26 cellular contexts compared by ENCODE assay signal in genomic region chr10:102043456-102043855, GRCh38. TPM values are rescaled to one million over a fixed set of nuclear protein-coding genes. Genes with fewer than 3 reads are reported as not detected.
A peak's percentile ranks its signal among the peaks of the same experiment; 100 is the strongest.
DNase-seq lines count a peak whose midpoint lies in the region; ATAC-seq and TF ChIP-seq lines count a peak whose summit lies in the region.
"Had no signal": no experiment of that assay in that cellular context is flagged by ENCODE, and none has a peak within 500 bp of the region (broad histone marks: within the 10 kb centered on the region; RNA-seq: fewer than 3 reads in every experiment).

No MANE protein-coding gene starts in this region.

- no peaks in the 10 kb centered on the region for H3K9me3 ChIP-seq in lower lobe of right lung
- H3K9me3 ChIP-seq: SJCRH30 had no signal

- H3K4me1 Mint-ChIP-seq in activated T-cell treated with anti-CD3 and anti-CD28 coated beads, Interleukin-2, amount 50 U/mL, for 24 hours (ENCODE audit: low read depth) = peaks cover 35% of the 10 kb centered on the region
- peaks cover 8% of the 10 kb centered on the region for H3K4me1 Mint-ChIP-seq in activated T-cell treated with anti-CD3 and anti-CD28 coated beads, Interleukin-2, amount 50 U/mL, for 72 hours (ENCODE audit: low read depth)
- peaks cover 11% of the 10 kb centered on the region for H3K4me1 Mint-ChIP-seq in type B pancreatic cell (ENCODE audit: unreplicated experiment)

- TF ChIP-seq CTCF in lower lobe of right lung (IDR thresholded peaks at IDR 0.05) (no peak), type B pancreatic cell (conservative IDR thresholded peaks at IDR 0.05) (no peak)

- no peak for ATAC-seq in activated T-cell treated with anti-CD3 and anti-CD28 coated beads, Interleukin-2, amount 50 U/mL, for 72 hours (replicated peaks in 1 of 2)
- ATAC-seq in lower lobe of right lung = no peak
- ATAC-seq in GM19455 (IDR thresholded peaks at IDR 0.05; ENCODE audit: unreplicated experiment) = no peak
- ATAC-seq: HepG2, K562, PC-3, Right ventricle myocardium inferior had no signal

- H3K36me3 Mint-ChIP-seq in activated T-cell treated with anti-CD3 and anti-CD28 coated beads, Interleukin-2, amount 50 U/mL, for 24 hours (ENCODE audit: low read depth) = peaks cover 20% of the 10 kb centered on the region
- peaks cover 0 to 3% of the 10 kb centered on the region in 2 donors for H3K36me3 Mint-ChIP-seq in activated T-cell treated with anti-CD3 and anti-CD28 coated beads, Interleukin-2, amount 50 U/mL, for 72 hours (ENCODE audit: insufficient read depth in 2 of 2)
- H3K36me3 Mint-ChIP-seq in type B pancreatic cell = peaks cover 4% of the 10 kb centered on the region

- no peaks in the 10 kb centered on the region for H3K27me3 Mint-ChIP-seq in activated T-cell treated with anti-CD3 and anti-CD28 coated beads, Interleukin-2, amount 50 U/mL, for 24 hours
- no peaks in the 10 kb centered on the region for H3K27me3 Mint-ChIP-seq in activated T-cell treated with anti-CD3 and anti-CD28 coated beads, Interleukin-2, amount 50 U/mL, for 72 hours (ENCODE audit: low read depth)
- H3K27me3 Mint-ChIP-seq in type B pancreatic cell = no peaks in the 10 kb centered on the region
- H3K27me3 Mint-ChIP-seq: CD4-positive, CD25-positive, alpha-beta regulatory T cell had no signal

- no peaks in the 10 kb centered on the region for H3K27me3 ChIP-seq in lower lobe of right lung (ENCODE audit: low read depth)
- H3K27me3 ChIP-seq: SJCRH30 had no signal

- no peaks in the 10 kb centered on the region for H3K9me3 Mint-ChIP-seq in activated T-cell treated with anti-CD3 and anti-CD28 coated beads, Interleukin-2, amount 50 U/mL, for 24 hours
- no peaks in the 10 kb centered on the region for H3K9me3 Mint-ChIP-seq in activated T-cell treated with anti-CD3 and anti-CD28 coated beads, Interleukin-2, amount 50 U/mL, for 72 hours
- H3K9me3 Mint-ChIP-seq in type B pancreatic cell = no peaks in the 10 kb centered on the region
- H3K9me3 Mint-ChIP-seq: CD4-positive, CD25-positive, alpha-beta regulatory T cell had no signal

- DNase-seq in activated T-cell treated with anti-CD3 and anti-CD28 coated beads, Interleukin-2, amount 50 U/mL, for 24 hours = no peak
- DNase-seq in activated T-cell treated with anti-CD3 and anti-CD28 coated beads, Interleukin-2, amount 50 U/mL, for 72 hours = no peak
- DNase-seq in amniotic epithelial cell (ENCODE audit: low read depth) (peak; percentile 23), lower lobe of right lung (no peak), type B pancreatic cell (ENCODE audit: extremely low spot score, unreplicated experiment) (no peak), NOMO-1 treated with dmso at 0.1 percent for 144 hours (lab: John Stamatoyannopoulos, UW; ENCODE audit: unreplicated experiment) (no peak), 8988T (no peak)
- DNase-seq: ACHN; CD4-positive, CD25-positive, alpha-beta regulatory T cell; DMS153; DND-41; Kasumi-1; NCI-H1092 treated with DMSO at 0.1 percent for 48 hours; NCI-H1436 treated with DMSO at 0.1 percent for 48 hours; NCI-H187 treated with DMSO at 0.1 percent for 48 hours; NCI-H2107; NCI-H446; NCI-H524 treated with DMSO at 0.1 percent for 48 hours; NCI-H774; PC-3; SJCRH30 had no signal

- H3K27ac ChIP-seq in lower lobe of right lung = peak overlapping the region; percentile 0
- H3K27ac ChIP-seq: 22Rv1, SJCRH30 had no signal

- intact Hi-C loops in lower lobe of right lung (cut with DNase I) = no loop called here

- H3K4me3 ChIP-seq in lower lobe of right lung = no peak overlapping the region
- H3K4me3 ChIP-seq: K562, SJCRH30 had no signal

- H3K4me3 Mint-ChIP-seq in activated T-cell treated with anti-CD3 and anti-CD28 coated beads, Interleukin-2, amount 50 U/mL, for 24 hours = no peak overlapping the region
- no peak overlapping the region for H3K4me3 Mint-ChIP-seq in activated T-cell treated with anti-CD3 and anti-CD28 coated beads, Interleukin-2, amount 50 U/mL, for 72 hours
- no peak overlapping the region for H3K4me3 Mint-ChIP-seq in type B pancreatic cell
- H3K4me3 Mint-ChIP-seq: CD4-positive, CD25-positive, alpha-beta regulatory T cell had no signal

- peaks cover 21% of the 10 kb centered on the region for H3K4me1 ChIP-seq in lower lobe of right lung
- H3K4me1 ChIP-seq: SJCRH30 had no signal

- H3K36me3 ChIP-seq in lower lobe of right lung = peaks cover 16% of the 10 kb centered on the region

- peak overlapping the region; percentile 13 for H3K27ac Mint-ChIP-seq in activated T-cell treated with anti-CD3 and anti-CD28 coated beads, Interleukin-2, amount 50 U/mL, for 24 hours
- H3K27ac Mint-ChIP-seq in activated T-cell treated with anti-CD3 and anti-CD28 coated beads, Interleukin-2, amount 50 U/mL, for 72 hours = no peak overlapping the region
- H3K27ac Mint-ChIP-seq in type B pancreatic cell = peak overlapping the region; percentile 4
- H3K27ac Mint-ChIP-seq: CD4-positive, CD25-positive, alpha-beta regulatory T cell had no signal

RNA-seq across cellular contexts. Expression of gene ARMH3, which starts 12.5 kb away (rescaled TPM):
- 10 to 100 TPM; 20.1 to 23.1 TPM for total RNA-seq in activated T-cell treated with anti-CD3 and anti-CD28 coated beads, Interleukin-2, amount 50 U/mL, for 72 hours
- total RNA-seq in lower lobe of right lung (38.6 TPM), type B pancreatic cell (ENCODE audit: low replicate concordance) (20.5 and 22.2 TPM in 2 replicates)

RNA-seq across cellular contexts. Expression of gene HPS6, which starts 21.7 kb away (rescaled TPM):
- 10 to 100 TPM; 11.8 to 14.0 TPM for total RNA-seq in activated T-cell treated with anti-CD3 and anti-CD28 coated beads, Interleukin-2, amount 50 U/mL, for 72 hours
- 21.8 TPM for total RNA-seq in lower lobe of right lung
- 19.1 and 23.1 TPM in 2 replicates for total RNA-seq in type B pancreatic cell (ENCODE audit: low replicate concordance)
